ENCODE assay signal across 8 cellular contexts in genomic region chr11:36258730-36259360, GRCh38. TPM values are rescaled to one million over a fixed set of nuclear protein-coding genes. Genes with fewer than 3 reads are reported as not detected.
DNase-seq lines count a peak whose midpoint lies in the region; ATAC-seq, FAIRE-seq and TF ChIP-seq lines count a peak whose summit lies in the region.

No MANE protein-coding gene starts in this region.

- H3K9me2 ChIP-seq in PC-9 (ENCODE audit: insufficient read depth), result no peaks in the 10 kb centered on the region

- no peaks in the 10 kb centered on the region for H3K9me3 Mint-ChIP-seq in stimulated activated naive B cell treated with anti-CD40 and anti-IgM and Interleukin-4, amounts not matched to agents 10 μg/mL and 1 μg/mL and 100 μg/mL, for 72 hours

- ATAC-seq in stimulated activated naive B cell treated with anti-CD40 and anti-IgM and Interleukin-4, amounts not matched to agents 10 μg/mL and 1 μg/mL and 100 μg/mL, for 72 hours (replicated peaks), result peak; percentile 65 to 71
- ATAC-seq in HG03097 (IDR thresholded peaks at IDR 0.05; ENCODE audit: low FRiP score, unreplicated experiment) (no peak), GM21723 (IDR thresholded peaks at IDR 0.05; ENCODE audit: unreplicated experiment) (no peak)

- no peaks in the 10 kb centered on the region for H4K20me1 ChIP-seq in PC-9 (ENCODE audit: insufficient read depth)

- TF ChIP-seq CTCF in PC-9 (conservative IDR thresholded peaks at IDR 0.05) (peak; percentile 71), bronchial epithelial cell (IDR thresholded peaks at IDR 0.05; ENCODE audit: insufficient read depth, low read length, severe bottlenecking) (peak; percentile 81), kidney epithelial cell (IDR thresholded peaks at IDR 0.05; ENCODE audit: insufficient read depth, low read length, poor library complexity, severe bottlenecking) (peak; percentile 73)

- H3K4me3 ChIP-seq in PC-9 (no peak overlapping the region), bronchial epithelial cell (ENCODE audit: low read depth, low read length) (no peak overlapping the region), kidney epithelial cell (ENCODE audit: low read depth, low read length) (no peak overlapping the region)

- no peak overlapping the region for H2AFZ ChIP-seq in PC-9

- H3K4me2 ChIP-seq in PC-9, result no peak overlapping the region

- H3K27me3 ChIP-seq in PC-9 (ENCODE audit: insufficient read depth, low read depth), result no peaks in the 10 kb centered on the region
- H3K27me3 ChIP-seq in bronchial epithelial cell (ENCODE audit: control insufficient read depth, insufficient read depth, low read length), result peaks cover 3% of the 10 kb centered on the region
- no peaks in the 10 kb centered on the region for H3K27me3 ChIP-seq in kidney epithelial cell (ENCODE audit: control insufficient read depth, insufficient read depth, low read length)

- intact Hi-C loops in PC-9 (cut with micrococcal nuclease; ENCODE audit: unreplicated experiment), result loop anchor here (2.0 to 5.0 kb wide), 2 partner anchors 202 to 436 kb away; no protein-coding TSS in a partner anchor

- CTCF ChIA-PET in PC-9 (lab: Charles Lee), result interaction anchor here (0.6 to 2.7 kb wide), 5 partner anchors 197 to 771 kb away, joined by 3 to 35 read pairs (median 4); no protein-coding TSS in a partner anchor

- FAIRE-seq in bronchial epithelial cell (lab: Jason Lieb, UNC), result no peak

- H3K4me1 Mint-ChIP-seq in stimulated activated naive B cell treated with anti-CD40 and anti-IgM and Interleukin-4, amounts not matched to agents 10 μg/mL and 1 μg/mL and 100 μg/mL, for 72 hours, result no peaks in the 10 kb centered on the region

- BruUV-seq in PC-9 (replicated peaks; lab: Mats Ljungman, UMichigan), result no TSS peak

- H3F3A ChIP-seq in PC-9 (ENCODE audit: insufficient read depth, low read depth), result peaks cover 5% of the 10 kb centered on the region; the same call in 1 of the 2 replicates

- peaks cover 39 to 49% of the 10 kb centered on the region in 2 donors for H3K27me3 Mint-ChIP-seq in stimulated activated naive B cell treated with anti-CD40 and anti-IgM and Interleukin-4, amounts not matched to agents 10 μg/mL and 1 μg/mL and 100 μg/mL, for 72 hours

- no peaks in the 10 kb centered on the region for H3K36me3 Mint-ChIP-seq in stimulated activated naive B cell treated with anti-CD40 and anti-IgM and Interleukin-4, amounts not matched to agents 10 μg/mL and 1 μg/mL and 100 μg/mL, for 72 hours

- no peak overlapping the region for H3K27ac ChIP-seq in PC-9

- POLR2A ChIA-PET in PC-9 (lab: Charles Lee; ENCODE audit: unreplicated experiment), result no interaction called here

- no peaks in the 10 kb centered on the region; the same call in 1 of the 2 replicates for H3K9me3 ChIP-seq in PC-9 (ENCODE audit: insufficient read depth, low read depth)

- no peaks in the 10 kb centered on the region for H3K36me3 ChIP-seq in PC-9 (ENCODE audit: low read depth)
- H3K36me3 ChIP-seq in bronchial epithelial cell (ENCODE audit: control insufficient read depth, insufficient read depth, low read length), result no peaks in the 10 kb centered on the region
- no peaks in the 10 kb centered on the region for H3K36me3 ChIP-seq in kidney epithelial cell (ENCODE audit: control insufficient read depth, insufficient read depth, low read length)

- peaks cover 16% of the 10 kb centered on the region for H3K4me1 ChIP-seq in PC-9 (replicated peaks; ENCODE audit: insufficient read depth)

- no peaks in the 10 kb centered on the region for H3K79me2 ChIP-seq in PC-9 (ENCODE audit: low read depth)

- H3K27ac Mint-ChIP-seq in stimulated activated naive B cell treated with anti-CD40 and anti-IgM and Interleukin-4, amounts not matched to agents 10 μg/mL and 1 μg/mL and 100 μg/mL, for 72 hours, result no peak overlapping the region

- peak; percentile 70 for DNase-seq in Daoy (ENCODE audit: low read depth)
- DNase-seq in HUDEP-2 (lab: John Stamatoyannopoulos, UW; ENCODE audit: unreplicated experiment in 76 of 76), result peak in 44 of 76 experiments; percentile 2 to 62 (median 24)
- peak; percentile 35 to 44 for DNase-seq in PC-9
- DNase-seq in bronchial epithelial cell (ENCODE audit: low read depth), result peak; percentile 59
- DNase-seq in kidney epithelial cell (ENCODE audit: low read depth), result peak; percentile 34
- DNase-seq in stimulated activated naive B cell treated with anti-CD40 and anti-IgM and Interleukin-4, amounts not matched to agents 10 μg/mL and 1 μg/mL and 100 μg/mL, for 72 hours, result no peak

- no peak overlapping the region for H3K4me3 Mint-ChIP-seq in stimulated activated naive B cell treated with anti-CD40 and anti-IgM and Interleukin-4, amounts not matched to agents 10 μg/mL and 1 μg/mL and 100 μg/mL, for 72 hours

RNA-seq across cellular contexts. Expression of gene COMMD9, which starts 30.4 kb away (rescaled TPM):
- total RNA-seq in Daoy (2014; rRNA removed; shearing (Covaris generic)), result 23.9 and 43.5 TPM in 2 replicates
- 56.5 and 77.5 TPM in 2 replicates for total RNA-seq in PC-9 (2021)
- 7.8 and 9.2 TPM in 2 replicates for total RNA-seq in bronchial epithelial cell
- 65.1 and 69.6 TPM in 2 replicates for total RNA-seq in kidney epithelial cell

RNA-seq across cellular contexts. Expression of gene PRR5L, which starts 37.2 kb away (rescaled TPM):
- total RNA-seq in Daoy (2014; rRNA removed; shearing (Covaris generic)), result 51.8 and 69.9 TPM in 2 replicates
- total RNA-seq in PC-9 (2021), result 4.9 and 5.1 TPM in 2 replicates
- 6.3 and 10.0 TPM in 2 replicates for total RNA-seq in bronchial epithelial cell
- total RNA-seq in kidney epithelial cell, result 15.9 and 27.0 TPM in 2 replicates

Comparison
In these comparisons a context has a peak if more than half of its experiments do, and no peak if none do; other contexts are left out.
1. ATAC-seq: peak in stimulated activated naive B cell treated with anti-CD40 and anti-IgM and Interleukin-4, amounts not matched to agents 10 μg/mL and 1 μg/mL and 100 μg/mL, for 72 hours (2 of 2); none in HG03097 (single experiment) and GM21723 (single experiment).
2. Peak in every context shown above with its lines, with median percentiles within 50 percentile points of each other: CTCF ChIP-seq.